ENCODE assay signal across 8 cellular contexts in the genomic region with DNA sequence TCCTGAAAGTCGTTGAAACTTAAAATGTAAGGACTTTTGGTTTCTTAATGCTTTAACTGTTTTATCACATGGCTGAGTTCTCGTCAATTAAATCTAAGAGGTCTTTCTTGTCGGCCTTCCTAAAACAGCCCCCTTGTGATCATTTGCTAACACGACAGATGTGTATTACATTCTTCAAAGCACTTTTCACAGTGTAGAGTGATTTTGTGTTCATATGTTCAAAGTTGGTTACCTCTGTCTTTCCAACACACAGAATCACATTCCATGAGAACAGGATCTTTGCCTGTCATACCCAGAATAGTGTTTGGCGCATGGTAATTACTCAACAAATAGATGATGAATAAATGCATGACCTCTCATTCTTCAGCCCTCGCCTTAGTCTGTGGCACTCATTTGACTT. TPM values are rescaled to one million over a fixed set of nuclear protein-coding genes. Genes with fewer than 3 reads are reported as not detected.
A peak's percentile ranks its signal among the peaks of the same experiment; 100 is the strongest.
DNase-seq lines count a peak whose midpoint lies in the region; ATAC-seq, FAIRE-seq and TF ChIP-seq lines count a peak whose summit lies in the region.

No MANE protein-coding gene starts in this region.

- peak overlapping the region; percentile 90 for H2AFZ ChIP-seq in GM12878 (ENCODE audit: control insufficient read depth, low read depth, low read length)

- peaks cover 31% of the 10 kb centered on the region for H3K79me2 ChIP-seq in GM12878 (ENCODE audit: control insufficient read depth, insufficient read depth, low read length)

- intact Hi-C loops in GM12878 (cut with micrococcal nuclease; ENCODE audit: unreplicated experiment) = loop anchor here (5.0 kb wide), 1 partner anchor 74 kb away; no protein-coding TSS in a partner anchor
- intact Hi-C loops in lower lobe of right lung (cut with DNase I) = no loop called here

- H3K9me3 ChIP-seq in GM12878 (replicated peaks; ENCODE audit: control insufficient read depth, insufficient read depth, low read length) (no peaks in the 10 kb centered on the region), lower lobe of right lung (no peaks in the 10 kb centered on the region)

- BruUV-seq in GM12878 (replicated peaks; lab: Mats Ljungman, UMichigan) = no TSS peak

- 2% methylated on average over 6 of the region's 6 CpGs for WGBS in GM12878 (ENCODE audit: insufficient coverage, insufficient replicate concordance, low lambda C conversion rate, missing lambda C conversion rate)

- TF ChIP-seq RAD21 in GM12878 (IDR thresholded peaks at IDR 0.05; ENCODE audit: insufficient read depth, low read depth, low read length) = no peak

- no peak for TF ChIP-seq EP300 in GM12878 (IDR thresholded peaks at IDR 0.05; ENCODE audit: borderline replicate concordance in 1 of 2, control insufficient read depth in 1 of 2, low read depth in 2 of 2, low read length in 2 of 2)

- ATAC-seq in HG03342 (IDR thresholded peaks at IDR 0.05; ENCODE audit: unreplicated experiment) = peak; percentile 17
- peak; percentile 31 for ATAC-seq in GM12878
- no peak for ATAC-seq in lower lobe of right lung
- ATAC-seq in omental fat pad (ENCODE audit: low FRiP score) = no peak

- H3K27ac ChIP-seq in GM12878 (ENCODE audit: control insufficient read depth, insufficient read depth) = peak overlapping the region; percentile 83; the same call in 1 of the 2 replicates
- H3K27ac ChIP-seq in lower lobe of right lung = peak overlapping the region; percentile 89

- peak overlapping the region; percentile 54 for H3K4me3 ChIP-seq in AG09309 (ENCODE audit: control insufficient read depth, low read depth, low read length)
- H3K4me3 ChIP-seq in GM12878 = peak overlapping the region; percentile 89
- peak overlapping the region; percentile 96 for H3K4me3 ChIP-seq in lower lobe of right lung

- CTCF ChIA-PET in GM12878 (lab: Yijun Ruan, JAX) = no interaction called here

- H3K36me3 ChIP-seq in GM12878 (ENCODE audit: control insufficient read depth in 2 of 2, insufficient read depth in 2 of 2, low read length in 1 of 2) (no peaks in the 10 kb centered on the region), lower lobe of right lung (no peaks in the 10 kb centered on the region)

- peak; percentile 33 for TF ChIP-seq CTCF in AG09309 (IDR thresholded peaks at IDR 0.05; ENCODE audit: control insufficient read depth, insufficient read depth, low read depth, low read length, missing control alignments)
- TF ChIP-seq CTCF in GM12878 (IDR thresholded peaks at IDR 0.05 in 2 of 3, conservative IDR thresholded peaks at IDR 0.05 in 1 of 3; ENCODE audit: control insufficient read depth in 2 of 3, extremely low read depth in 1 of 3, insufficient read depth in 1 of 3, low read depth in 3 of 3, low read length in 3 of 3) = peak in 1 of 3 experiments; percentile 29; a peak in 1 of 6 replicates
- TF ChIP-seq CTCF in lower lobe of right lung (IDR thresholded peaks at IDR 0.05) = no peak
- no peak for TF ChIP-seq CTCF in omental fat pad (IDR thresholded peaks at IDR 0.05)

- H3K4me1 ChIP-seq in GM12878 (ENCODE audit: control insufficient read depth, insufficient read depth, low read length) (no peaks in the 10 kb centered on the region), lower lobe of right lung (peaks cover 26% of the 10 kb centered on the region)

- H3K27me3 ChIP-seq in GM12878 (replicated peaks in 1 of 2; ENCODE audit: control insufficient read depth in 2 of 2, insufficient read depth in 2 of 2, low read length in 1 of 2) (no peaks in the 10 kb centered on the region), lower lobe of right lung (ENCODE audit: low read depth) (no peaks in the 10 kb centered on the region)

- DNase-seq in AG09309 (ENCODE audit: low read depth) (no peak), GM12878 (ENCODE audit: low read depth, low spot score) (no peak), lower lobe of right lung (no peak), retina (no peak), NCI-H187 treated with DMSO at 0.1 percent for 48 hours (lab: John Stamatoyannopoulos, UW) (no peak), omental fat pad (ENCODE audit: low spot score) (no peak)
- DNase-seq in activated CD8-positive, alpha-beta memory T cell treated with anti-CD3 and anti-CD28 coated beads for 24 hours = no peak

- POLR2A ChIA-PET in GM12878 (lab: Charles Lee) = no interaction called here

- no peaks in the 10 kb centered on the region for H4K20me1 ChIP-seq in GM12878 (ENCODE audit: control insufficient read depth, insufficient read depth)

- in situ Hi-C loops in GM12878 (cut with MboI) = loop anchor here (5.0 kb wide), 1 partner anchor 51 kb away; no protein-coding TSS in a partner anchor

- H3K9ac ChIP-seq in GM12878 (ENCODE audit: control insufficient read depth, insufficient read depth, low read length) = peak overlapping the region; percentile 92

- peak overlapping the region; percentile 88 for H3K4me2 ChIP-seq in GM12878 (ENCODE audit: control insufficient read depth, insufficient read depth)

- no peak for FAIRE-seq in GM12878 (lab: Jason Lieb, UNC)

- RAD21 ChIA-PET in GM12878 (lab: Charles Lee; ENCODE audit: unreplicated experiment) = interaction anchor here (1.2 kb wide), 1 partner anchor 110 kb away, joined by 3 read pairs; no protein-coding TSS in a partner anchor

- TF ChIP-seq POLR2A in GM12878 (IDR thresholded peaks at IDR 0.05; ENCODE audit: low read depth, low read length) = no peak

- SMC1A ChIA-PET in GM12878 (lab: Charles Lee; ENCODE audit: uncharacterized antibody, unreplicated experiment) = interaction anchor here (0.6 kb wide), 1 partner anchor 23 kb away, joined by 3 read pairs; no protein-coding TSS in a partner anchor

TF ChIP-seq in GM12878, 131 proteins besides CTCF, POLR2A, EP300 and RAD21:
- TF ChIP-seq EGR1 (IDR thresholded peaks at IDR 0.05; ENCODE audit: borderline replicate concordance in 1 of 2, low read depth in 2 of 2, low read length in 2 of 2) = no peak
- no peak for TF ChIP-seq LARP7 (IDR thresholded peaks at IDR 0.05)
- TF ChIP-seq, protein P1, sequence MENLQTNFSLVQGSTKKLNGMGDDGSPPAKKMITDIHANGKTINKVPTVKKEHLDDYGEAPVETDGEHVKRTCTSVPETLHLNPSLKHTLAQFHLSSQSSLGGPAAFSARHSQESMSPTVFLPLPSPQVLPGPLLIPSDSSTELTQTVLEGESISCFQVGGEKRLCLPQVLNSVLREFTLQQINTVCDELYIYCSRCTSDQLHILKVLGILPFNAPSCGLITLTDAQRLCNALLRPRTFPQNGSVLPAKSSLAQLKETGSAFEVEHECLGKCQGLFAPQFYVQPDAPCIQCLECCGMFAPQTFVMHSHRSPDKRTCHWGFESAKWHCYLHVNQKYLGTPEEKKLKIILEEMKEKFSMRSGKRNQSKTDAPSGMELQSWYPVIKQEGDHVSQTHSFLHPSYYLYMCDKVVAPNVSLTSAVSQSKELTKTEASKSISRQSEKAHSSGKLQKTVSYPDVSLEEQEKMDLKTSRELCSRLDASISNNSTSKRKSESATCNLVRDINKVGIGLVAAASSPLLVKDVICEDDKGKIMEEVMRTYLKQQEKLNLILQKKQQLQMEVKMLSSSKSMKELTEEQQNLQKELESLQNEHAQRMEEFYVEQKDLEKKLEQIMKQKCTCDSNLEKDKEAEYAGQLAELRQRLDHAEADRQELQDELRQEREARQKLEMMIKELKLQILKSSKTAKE (IDR thresholded peaks at IDR 0.05; ENCODE audit: low read depth, poor library complexity, severe bottlenecking) = no peak
- 0 out of 2 replicates have a peak, but pooled peaks have one; percentile 3 for TF ChIP-seq SMC3 (IDR thresholded peaks at IDR 0.05; ENCODE audit: borderline replicate concordance, low read length)

RNA-seq across cellular contexts. Expression of a gene that starts 1.1 kb away (rescaled TPM):
- total RNA-seq in GM12878 (2013; cell fraction: nucleolus; rRNA removed) = 31.3 and 38.6 TPM in 2 replicates
- 20.2 and 22.8 TPM in 2 replicates for total RNA-seq in GM12878 (2014; rRNA removed)
- total RNA-seq in GM12878 (2014; rRNA removed; fragmentation: Illumina TruSeq; extraction: Trizol) = 30.4 and 30.8 TPM in 2 replicates
- total RNA-seq in GM12878 (2021) = 19.6 and 22.1 TPM in 2 replicates
- 4.9 TPM for polyA plus RNA-seq in GM12878 (2011; ENCODE audit: low read depth)
- polyA plus RNA-seq in GM12878 (2011; rRNA removed) = 21.3 and 34.3 TPM in 2 replicates
- 7.9 and 9.5 TPM in 2 replicates for polyA plus RNA-seq in GM12878 (2011; cell fraction: cytosol; rRNA removed)
- polyA plus RNA-seq in GM12878 (2011; cell fraction: nucleus; rRNA removed) = 7.5 and 10.1 TPM in 2 replicates
- polyA plus RNA-seq in GM12878 (2012) = 8.8 and 13.6 TPM in 2 replicates
- polyA plus RNA-seq in GM12878 (2014; fragmentation: Illumina TruSeq; extraction: Trizol) = 22.2 and 36.4 TPM in 2 replicates
- polyA plus RNA-seq in GM12878 (2014; fragmentation: Nextera tagmentation; extraction: Ambion mirVana) = 10 to 100 TPM; 14.5 to 23.3 TPM
- 18.3 and 23.0 TPM in 2 replicates for polyA plus RNA-seq in GM12878 (2014; rRNA removed)
- 10 to 100 TPM; 24.1 to 26.7 TPM for polyA plus RNA-seq in GM12878 (2016; fragmentation: Nextera tagmentation; extraction: Ambion mirVana)
- 4.8 and 6.7 TPM in 2 replicates for polyA minus RNA-seq in GM12878 (2011; rRNA and poly(A)+ RNA removed)
- polyA minus RNA-seq in GM12878 (2011; cell fraction: cytosol; rRNA and poly(A)+ RNA removed) = 4.9 and 6.7 TPM in 2 replicates
- 7.3 and 13.0 TPM in 2 replicates for polyA minus RNA-seq in GM12878 (2011; cell fraction: nucleus; rRNA and poly(A)+ RNA removed)
- 15.2 TPM for total RNA-seq in lower lobe of right lung
- total RNA-seq in omental fat pad = 10 to 100 TPM; 12.1 to 18.1 (median 14.8) TPM

Comparison
In these comparisons a context has a peak if more than half of its experiments do, and no peak if none do; other contexts are left out.
1. ATAC-seq: peak in HG03342 (single experiment) and GM12878 (single experiment); none in lower lobe of right lung (0 of 2) and omental fat pad (single experiment).
2. Peak in every context shown above with its lines, with median percentiles within 50 percentile points of each other: H3K4me3 ChIP-seq.